Comparison of ENCODE assay signal across 25 cellular contexts in genomic region chr9:90936380-90936779, GRCh38.
"Had no signal": no experiment of that assay in that cellular context is flagged by ENCODE, and none has a peak within 500 bp of the region (broad histone marks: within the 10 kb centered on the region; RNA-seq: fewer than 3 reads in every experiment).

No MANE protein-coding gene starts in this region.

- ATAC-seq: activated CD4-positive, CD25-positive, alpha-beta regulatory T cell treated with anti-CD3 and anti-CD28 coated beads, Interleukin-2, amount 50 U/mL, for 24 hours; activated CD8-positive, alpha-beta memory T cell treated with anti-CD3 and anti-CD28 coated beads, Interleukin-2, amount 10 ng/mL, durations not matched to agents 7 days and 5 days; activated CD8-positive, alpha-beta T cell treated with anti-CD3 and anti-CD28 coated beads for 36 hours; left lobe of liver; natural killer cell; T-cell had no signal

- H3K4me3 Mint-ChIP-seq: activated CD4-positive, alpha-beta T cell treated with anti-CD3 and anti-CD28 coated beads, Interleukin-2, amount 10 ng/mL, durations not matched to agents 7 days and 5 days; activated CD8-positive, alpha-beta memory T cell treated with anti-CD3 and anti-CD28 coated beads, Interleukin-2, amount 10 ng/mL, durations not matched to agents 7 days and 5 days; activated CD8-positive, alpha-beta T cell treated with anti-CD3 and anti-CD28 coated beads for 36 hours; activated T-helper 1 cell treated with anti-CD3 and anti-CD28 coated beads, Interleukin-12 subunit alpha, Interleukin-12 subunit beta, Interleukin-2, Interleukin-4 antibody, amounts not matched to agents 30 ng/mL and 10 ng/mL and 1 ng/mL, durations not matched to agents 14 hours and 24 hours and 36 hours; natural killer cell; stimulated activated naive CD8-positive, alpha-beta T cell treated with anti-CD3 and anti-CD28 coated beads, Interleukin-15, Interleukin-2, amounts not matched to agents 100 ng/mL and 50 ng/mL, for 24 hours; T-cell; T-helper 2 cell treated with Interferon-gamma antibody and Interleukin-4, amounts not matched to agents 5 μg/mL and 100 μg/mL, for 36 hours had no signal

- H3K27ac Mint-ChIP-seq: activated CD4-positive, alpha-beta T cell treated with anti-CD3 and anti-CD28 coated beads, Interleukin-2, amount 10 ng/mL, durations not matched to agents 7 days and 5 days; activated CD8-positive, alpha-beta memory T cell treated with anti-CD3 and anti-CD28 coated beads, Interleukin-2, amount 10 ng/mL, durations not matched to agents 7 days and 5 days; activated CD8-positive, alpha-beta T cell treated with anti-CD3 and anti-CD28 coated beads for 36 hours; activated T-helper 1 cell treated with anti-CD3 and anti-CD28 coated beads, Interleukin-12 subunit alpha, Interleukin-12 subunit beta, Interleukin-2, Interleukin-4 antibody, amounts not matched to agents 30 ng/mL and 10 ng/mL and 1 ng/mL, durations not matched to agents 14 hours and 24 hours and 36 hours; natural killer cell; progenitor cell of endocrine pancreas; stimulated activated naive CD8-positive, alpha-beta T cell treated with anti-CD3 and anti-CD28 coated beads, Interleukin-15, Interleukin-2, amounts not matched to agents 100 ng/mL and 50 ng/mL, for 24 hours; T-cell; T-helper 2 cell treated with Interferon-gamma antibody and Interleukin-4, amounts not matched to agents 5 μg/mL and 100 μg/mL, for 36 hours had no signal

- H3K4me1 Mint-ChIP-seq: natural killer cell, T-cell had no signal

- H3K4me3 ChIP-seq: breast epithelium, colonic mucosa, esophagus muscularis mucosa, lung, spleen, tibial nerve had no signal

- H3K4me1 ChIP-seq: breast epithelium, colonic mucosa, esophagus muscularis mucosa, spleen, tibial nerve had no signal

- H3K27ac ChIP-seq: breast epithelium, colonic mucosa, esophagus muscularis mucosa, spleen, tibial nerve, VCaP had no signal

- H3K27me3 ChIP-seq: breast epithelium, colonic mucosa, esophagus muscularis mucosa had no signal

- DNase-seq: activated CD4-positive, alpha-beta T cell treated with anti-CD3 and anti-CD28 coated beads, Interleukin-2, amount 10 ng/mL, durations not matched to agents 7 days and 5 days; activated CD8-positive, alpha-beta memory T cell treated with anti-CD3 and anti-CD28 coated beads, Interleukin-2, amount 10 ng/mL, durations not matched to agents 7 days and 5 days; activated CD8-positive, alpha-beta T cell treated with anti-CD3 and anti-CD28 coated beads for 36 hours; activated gamma-delta T cell; activated naive CD4-positive, alpha-beta T cell treated with anti-CD3 and anti-CD28 coated beads, Interleukin-2, amount 50 U/mL, for 16 hours; activated T-cell treated with anti-CD3 and anti-CD28 coated beads for 4 hours; anterior cingulate cortex; colonic mucosa; natural killer cell; retina; spleen; stimulated activated CD4-positive, alpha-beta T cell treated with anti-CD3 and anti-CD28 coated beads, Interleukin-4, amount 100 ng/mL, for 1 hour; T-cell had no signal

- FAIRE-seq: keratinocyte had no signal

- H3K36me3 Mint-ChIP-seq: natural killer cell, T-cell had no signal

- H3K36me3 ChIP-seq: breast epithelium, colonic mucosa, esophagus muscularis mucosa, spleen, tibial nerve had no signal

- H3K9me3 ChIP-seq: breast epithelium, colonic mucosa, tibial nerve had no signal

- H3K9me3 Mint-ChIP-seq: activated CD4-positive, alpha-beta T cell treated with anti-CD3 and anti-CD28 coated beads, Interleukin-2, amount 10 ng/mL, durations not matched to agents 7 days and 5 days; activated CD8-positive, alpha-beta T cell treated with anti-CD3 and anti-CD28 coated beads for 36 hours; activated T-helper 1 cell treated with anti-CD3 and anti-CD28 coated beads, Interleukin-12 subunit alpha, Interleukin-12 subunit beta, Interleukin-2, Interleukin-4 antibody, amounts not matched to agents 30 ng/mL and 10 ng/mL and 1 ng/mL, durations not matched to agents 14 hours and 24 hours and 36 hours; natural killer cell; stimulated activated naive CD8-positive, alpha-beta T cell treated with anti-CD3 and anti-CD28 coated beads, Interleukin-15, Interleukin-2, amounts not matched to agents 100 ng/mL and 50 ng/mL, for 24 hours; T-cell; T-helper 2 cell treated with Interferon-gamma antibody and Interleukin-4, amounts not matched to agents 5 μg/mL and 100 μg/mL, for 36 hours had no signal
